Comparison of ENCODE assay signal across 8 cellular contexts in the genomic region with DNA sequence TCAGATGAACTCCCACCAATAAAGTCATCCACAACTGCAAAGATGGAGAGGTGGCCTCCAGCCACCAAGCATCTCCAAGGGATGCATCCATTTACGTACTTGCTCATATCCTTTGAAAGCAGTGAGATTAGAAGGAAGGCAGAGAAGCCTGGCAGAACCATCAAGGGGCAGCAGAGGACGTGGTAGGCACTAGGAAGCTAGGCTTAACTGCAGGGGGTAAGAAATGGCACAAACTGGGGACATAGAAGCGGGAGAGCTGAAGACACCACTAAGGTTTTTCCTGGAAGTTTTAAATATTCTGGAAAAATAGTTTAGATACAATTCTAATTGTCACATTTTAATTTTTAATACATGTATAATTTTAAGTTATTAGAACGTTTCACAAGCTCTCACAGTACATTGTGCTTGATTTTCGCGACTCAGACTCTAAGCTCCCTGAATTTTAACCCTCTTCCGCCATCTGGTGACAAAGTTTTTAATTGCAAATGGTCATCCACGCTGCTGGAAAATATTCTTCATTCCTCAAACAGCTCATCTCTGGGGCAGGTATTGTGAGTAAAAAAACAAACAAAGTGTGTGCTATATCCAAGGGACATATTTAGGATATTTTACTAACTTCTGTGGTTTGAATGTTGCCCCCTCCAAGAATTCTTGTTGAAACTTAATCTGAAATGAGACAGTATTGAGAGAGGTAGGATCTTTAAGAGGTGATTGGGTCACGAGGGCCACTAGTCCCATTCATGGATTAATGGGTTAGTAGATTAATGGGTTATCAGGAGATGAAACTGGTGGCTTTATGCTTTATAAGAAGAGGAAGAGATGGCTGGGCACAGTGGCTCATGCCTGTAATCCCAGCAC. TPM values are rescaled to one million over a fixed set of nuclear protein-coding genes. Genes with fewer than 3 reads are reported as not detected.
A peak's percentile ranks its signal among the peaks of the same experiment; 100 is the strongest.
DNase-seq lines count a peak whose midpoint lies in the region; ATAC-seq and TF ChIP-seq lines count a peak whose summit lies in the region.

No MANE protein-coding gene starts in this region.

- peaks cover 6% of the 10 kb centered on the region for H3K36me3 ChIP-seq in upper lobe of right lung

- H2AK5ac ChIP-seq in H9 (ENCODE audit: insufficient read length, low read length) = no peak overlapping the region

- H3K27ac ChIP-seq in H9 (ENCODE audit: insufficient read length, low read depth, low read length) (no peak overlapping the region), epithelial cell of prostate (peak overlapping the region; percentile 48), upper lobe of right lung (no peak overlapping the region)

- ATAC-seq in upper lobe of right lung (peak; percentile 53), HG03045 (IDR thresholded peaks at IDR 0.05; ENCODE audit: unreplicated experiment) (no peak)

- no peak overlapping the region for H4K8ac ChIP-seq in H9 (replicated peaks; ENCODE audit: insufficient read length, low read depth, low read length)

- in situ Hi-C loops in Caki2 (cut with HindIII; ENCODE audit: low pct_unique_long_range_greater_than_20kb, low sequenced_read_pairs) = no loop called here

- no peaks in the 10 kb centered on the region for H3K9me3 ChIP-seq in H9 (ENCODE audit: control insufficient read depth, low read depth, low read length)
- no peaks in the 10 kb centered on the region for H3K9me3 ChIP-seq in upper lobe of right lung

- no peak overlapping the region for H4K91ac ChIP-seq in H9 (ENCODE audit: insufficient read length, low read depth, low read length)

- no peaks in the 10 kb centered on the region for H3K79me1 ChIP-seq in H9 (ENCODE audit: insufficient read depth, low read depth, low read length, poor library complexity, severe bottlenecking)

- H3K9ac ChIP-seq in H9 (ENCODE audit: extremely low read depth, insufficient read length, low read length) = no peak overlapping the region

- H3K18ac ChIP-seq in H9 (ENCODE audit: insufficient read length, low read depth, low read length) = no peak overlapping the region

- no peak overlapping the region for H3K27ac Mint-ChIP-seq in H9

- H3K27me3 Mint-ChIP-seq in H9 (ENCODE audit: low read depth) = peaks cover 30% of the 10 kb centered on the region

- DNase-seq in Caki2 (ENCODE audit: low read depth) (peak; percentile 56), H9 (no peak), NCI-H524 (lab: John Stamatoyannopoulos, UW) (peak; percentile 7 to 72), epithelial cell of prostate (ENCODE audit: low read depth, low spot score) (no peak), myocyte (ENCODE audit: low read depth) (peak; percentile 82), upper lobe of right lung (no peak)
- peak; percentile 40 to 50 for DNase-seq in activated CD4-positive, alpha-beta T cell treated with anti-CD3 and anti-CD28 coated beads, Interleukin-2, amount 50 U/mL, for 4 hours

- H3K14ac ChIP-seq in H9 (ENCODE audit: insufficient read depth, low read length) = no peak overlapping the region

- peak; percentile 78 for TF ChIP-seq CTCF in H9 (conservative IDR thresholded peaks at IDR 0.05)
- TF ChIP-seq CTCF in upper lobe of right lung (IDR thresholded peaks at IDR 0.05) = peak; percentile 76

- no peak overlapping the region for H2AFZ ChIP-seq in H9 (ENCODE audit: low read length)

- no peak overlapping the region for H3K4me2 ChIP-seq in H9 (ENCODE audit: insufficient read depth, insufficient read length, low read length)

- H3K4me3 ChIP-seq in upper lobe of right lung = no peak overlapping the region

- no peaks in the 10 kb centered on the region; a peak in 1 of 5 replicates for H3K9me3 Mint-ChIP-seq in H9

- intact Hi-C loops in upper lobe of right lung (cut with DNase I) = loop anchor here (10.0 kb wide), 1 partner anchor 409 kb away; no protein-coding TSS in a partner anchor

- no peaks in the 10 kb centered on the region for H3K79me2 ChIP-seq in H9 (ENCODE audit: insufficient read depth, low read length)

- H2BK120ac ChIP-seq in H9 (ENCODE audit: low read depth, low read length, poor library complexity, severe bottlenecking) = no peak overlapping the region

- H4K5ac ChIP-seq in H9 (ENCODE audit: insufficient read length, low read depth, low read length) = no peak overlapping the region

- H3K36me3 Mint-ChIP-seq in H9 (ENCODE audit: insufficient read depth in 1 of 3, low read depth in 3 of 3) = peaks cover 0 to 19% (median 7%) of the 10 kb centered on the region in 3 experiments; a peak in 3 of 7 replicates

- H3K23me2 ChIP-seq in H9 (ENCODE audit: insufficient read length, low read depth, low read length, poor library complexity, severe bottlenecking) = peaks cover 10% of the 10 kb centered on the region

- H2BK12ac ChIP-seq in H9 (ENCODE audit: insufficient read length, low read depth, low read length) = no peak overlapping the region

- no peak overlapping the region for H3T11ph ChIP-seq in H9 (ENCODE audit: low read length)

- H3K4me1 Mint-ChIP-seq in H9 = peaks cover 8% of the 10 kb centered on the region in 2 experiments; a peak in 3 of 4 replicates

- no peaks in the 10 kb centered on the region for H4K20me1 ChIP-seq in H9 (ENCODE audit: control insufficient read depth, insufficient read depth, insufficient read length)

- H3K23ac ChIP-seq in H9 (ENCODE audit: insufficient read length, low read depth, low read length) = no peak overlapping the region

- no peak overlapping the region; a peak in 1 of 5 replicates for H3K4me3 Mint-ChIP-seq in H9

- H3K4me1 ChIP-seq in H9 (ENCODE audit: insufficient read depth, low read length) = no peaks in the 10 kb centered on the region
- peaks cover 30% of the 10 kb centered on the region for H3K4me1 ChIP-seq in upper lobe of right lung

- no peak overlapping the region for H2BK5ac ChIP-seq in H9 (ENCODE audit: insufficient read length, low read length)

- no peak overlapping the region for H3K56ac ChIP-seq in H9 (ENCODE audit: insufficient read length, low read depth, low read length)

- H2BK15ac ChIP-seq in H9 (ENCODE audit: low read depth, low read length) = no peak overlapping the region

- H3K27me3 ChIP-seq in H9 (ENCODE audit: insufficient read depth, low read length) = peaks cover 5% of the 10 kb centered on the region
- no peaks in the 10 kb centered on the region for H3K27me3 ChIP-seq in upper lobe of right lung

- no CpG with 5 or more reads among the region's 9 CpGs for WGBS in H9 (ENCODE audit: extremely low coverage, insufficient read length, low lambda C conversion rate)

- H3K4ac ChIP-seq in H9 (ENCODE audit: low read depth, low read length) = no peak overlapping the region

- H2BK20ac ChIP-seq in H9 (ENCODE audit: low read depth, low read length, poor library complexity, severe bottlenecking) = no peak overlapping the region

RNA-seq across cellular contexts. Expression of gene PSTPIP2, which starts 1.6 kb away (rescaled TPM):
- not detected in 2 replicates for total RNA-seq in Caki2 (2014; rRNA removed; shearing (Covaris generic); ENCODE audit: low replicate concordance)
- total RNA-seq in H9 (2021) (3.3 and 3.6 TPM in 2 replicates), myocyte (1.7 and 2.5 TPM in 2 replicates), upper lobe of right lung (9.8 TPM)
- polyA plus RNA-seq in myocyte (2012) = 2.0 TPM

RNA-seq across cellular contexts. Expression of gene ATP5F1A, which starts 24.4 kb away (rescaled TPM):
- 199 and 243 TPM in 2 replicates for total RNA-seq in Caki2 (2014; rRNA removed; shearing (Covaris generic); ENCODE audit: low replicate concordance)
- 625 and 626 TPM in 2 replicates for total RNA-seq in H9 (2021)
- total RNA-seq in myocyte = 918 and 1,000 TPM in 2 replicates
- polyA plus RNA-seq in myocyte (2012) = 371 TPM
- 254 TPM for total RNA-seq in upper lobe of right lung

RNA-seq across cellular contexts. Expression of gene HAUS1, which starts 30.5 kb away (rescaled TPM):
- 67.0 and 75.6 TPM in 2 replicates for total RNA-seq in Caki2 (2014; rRNA removed; shearing (Covaris generic); ENCODE audit: low replicate concordance)
- total RNA-seq in H9 (2021) (81.8 and 87.0 TPM in 2 replicates), myocyte (9.2 and 18.1 TPM in 2 replicates), upper lobe of right lung (17.1 TPM)
- polyA plus RNA-seq in myocyte (2012) = 11.7 TPM

Comparison
In these comparisons a context has a peak if more than half of its experiments do, and no peak if none do; other contexts are left out.
1. DNase-seq: peak in Caki2 (single experiment), NCI-H524 (2 of 2), activated CD4-positive, alpha-beta T cell treated with anti-CD3 and anti-CD28 coated beads, Interleukin-2, amount 50 U/mL, for 4 hours (2 of 2) and myocyte (single experiment); none in H9 (single experiment), epithelial cell of prostate (single experiment) and upper lobe of right lung (single experiment).